15 cellular contexts compared by ENCODE assay signal in the genomic region with DNA sequence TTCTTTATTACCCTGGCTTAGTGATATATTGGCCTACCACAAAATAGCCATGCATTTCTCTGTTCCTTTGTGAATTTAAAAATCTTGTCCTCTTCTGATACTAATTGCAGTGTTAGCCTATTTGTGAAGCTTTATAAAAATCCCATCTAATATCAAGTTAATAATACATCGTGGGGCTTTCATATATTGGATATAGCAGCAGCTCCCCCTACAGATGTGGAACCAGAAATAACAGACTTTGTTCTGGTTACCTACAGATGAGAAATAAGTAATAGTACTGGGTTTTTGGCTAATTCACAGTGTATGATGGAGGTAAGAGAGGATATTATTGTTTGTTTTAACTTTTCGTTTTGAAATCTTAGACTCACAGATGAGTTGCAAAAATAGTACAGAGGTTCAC.
DNase-seq lines count a peak whose midpoint lies in the region; FAIRE-seq and TF ChIP-seq lines count a peak whose summit lies in the region.
"Had no signal": no experiment of that assay in that cellular context is flagged by ENCODE, and none has a peak within 500 bp of the region (broad histone marks: within the 10 kb centered on the region; RNA-seq: fewer than 3 reads in every experiment).

No MANE protein-coding gene starts in this region.

- H3K9me3 ChIP-seq in astrocyte (ENCODE audit: insufficient read depth, low read depth, low read length) (no peaks in the 10 kb centered on the region), small intestine (ENCODE audit: control insufficient read depth, low read depth) (no peaks in the 10 kb centered on the region)
- H3K9me3 ChIP-seq: mucosa of descending colon had no signal

- no peak overlapping the region for H3K9ac ChIP-seq in astrocyte (ENCODE audit: low read length)

- DNase-seq in DMS53 treated with DMSO at 0.1 percent for 48 hours (lab: John Stamatoyannopoulos, UW; ENCODE audit: unreplicated experiment) (peak; percentile 36), LNCaP clone FGC (ENCODE audit: low read depth) (no peak), astrocyte (ENCODE audit: low read depth) (no peak), left kidney (ENCODE audit: low read depth, low spot score) (peak; percentile 21), caudate nucleus (lab: John Stamatoyannopoulos, UW) (no peak), posterior cingulate gyrus (no peak), small intestine (no peak)
- no peak for DNase-seq in stimulated activated CD4-positive, alpha-beta T cell treated with anti-CD3 and anti-CD28 coated beads, Interleukin-2, amount 100 ng/mL, for 48 hours
- DNase-seq: activated CD8-positive, alpha-beta memory T cell treated with anti-CD3 and anti-CD28 coated beads, Interleukin-2, amount 50 U/mL, for 4 hours; CD8-positive, alpha-beta T cell; mucosa of descending colon; SHP77 had no signal

- no peak overlapping the region for H3K4me3 Mint-ChIP-seq in astrocyte (ENCODE audit: unreplicated experiment)
- H3K4me3 Mint-ChIP-seq: CD8-positive, alpha-beta T cell had no signal

- H2AFZ ChIP-seq in astrocyte (ENCODE audit: low read depth, low read length), result no peak overlapping the region

- H3K36me3 ChIP-seq in astrocyte (ENCODE audit: insufficient read depth, low read length), result no peaks in the 10 kb centered on the region
- no peaks in the 10 kb centered on the region for H3K36me3 ChIP-seq in small intestine (ENCODE audit: control insufficient read depth in 2 of 2, insufficient read depth in 2 of 2, low read length in 2 of 2)

- H3K4me3 ChIP-seq in LNCaP clone FGC (ENCODE audit: low read depth, low read length) (no peak overlapping the region), astrocyte (ENCODE audit: insufficient read depth, low read depth, low read length) (no peak overlapping the region), small intestine (ENCODE audit: low read depth in 1 of 2, low read length in 2 of 2) (no peak overlapping the region)
- H3K4me3 ChIP-seq: K562, mucosa of descending colon had no signal

- H3K36me3 Mint-ChIP-seq in astrocyte (ENCODE audit: low read depth, unreplicated experiment), result no peaks in the 10 kb centered on the region
- H3K36me3 Mint-ChIP-seq: CD8-positive, alpha-beta T cell had no signal

- H3K79me2 ChIP-seq in astrocyte (ENCODE audit: insufficient read depth, low read length), result no peaks in the 10 kb centered on the region

- intact Hi-C loops in posterior cingulate gyrus (cut with DNase I), result no loop called here

- TF ChIP-seq CTCF in LNCaP clone FGC (IDR thresholded peaks at IDR 0.05; ENCODE audit: control insufficient read depth, extremely low read depth, insufficient read depth), result peak; percentile 59
- TF ChIP-seq CTCF in astrocyte (IDR thresholded peaks at IDR 0.05; ENCODE audit: insufficient read depth, low read depth, low read length), result peak; percentile 11

- no peaks in the 10 kb centered on the region for H4K20me1 ChIP-seq in astrocyte (ENCODE audit: insufficient read depth, low read length)

- H3K27me3 ChIP-seq in astrocyte (ENCODE audit: insufficient read depth, low read length) (no peaks in the 10 kb centered on the region), small intestine (ENCODE audit: control insufficient read depth in 2 of 2, insufficient read depth in 2 of 2, low read length in 2 of 2) (no peaks in the 10 kb centered on the region)

- no peak overlapping the region for H3K27ac Mint-ChIP-seq in astrocyte (ENCODE audit: unreplicated experiment)
- H3K27ac Mint-ChIP-seq: CD8-positive, alpha-beta T cell had no signal

- no peak overlapping the region for H3K27ac ChIP-seq in astrocyte (ENCODE audit: low read depth, low read length)
- H3K27ac ChIP-seq in caudate nucleus (ENCODE audit: low read depth, low read length), result no peak overlapping the region
- no peak overlapping the region for H3K27ac ChIP-seq in small intestine (ENCODE audit: low read depth in 1 of 2, low read length in 1 of 2)

- WGBS in small intestine, 3 donors, result 9 to 22% (median 18%) methylated on average over 2 of the region's 2 CpGs

- H3K9me3 Mint-ChIP-seq in astrocyte (ENCODE audit: unreplicated experiment), result no peaks in the 10 kb centered on the region

- H3K4me2 ChIP-seq in astrocyte (ENCODE audit: low read length), result no peak overlapping the region

- FAIRE-seq in astrocyte (lab: Jason Lieb, UNC), result no peak
- FAIRE-seq in small intestine (lab: Jason Lieb, UNC), result no peak
- FAIRE-seq: endothelial cell of umbilical vein, H54, K562 had no signal

- no peaks in the 10 kb centered on the region for H3K4me1 Mint-ChIP-seq in astrocyte (ENCODE audit: low read depth, unreplicated experiment)

- H3K4me1 ChIP-seq in astrocyte (ENCODE audit: insufficient read depth, low read length), result no peaks in the 10 kb centered on the region
- H3K4me1 ChIP-seq in small intestine (ENCODE audit: control insufficient read depth in 2 of 2, insufficient read depth in 1 of 2, low read depth in 1 of 2, low read length in 1 of 2), result no peaks in the 10 kb centered on the region

- no peaks in the 10 kb centered on the region for H3K27me3 Mint-ChIP-seq in astrocyte (ENCODE audit: low read depth, unreplicated experiment)

Comparison
In these comparisons a context has a peak if more than half of its experiments do, and no peak if none do; other contexts are left out.
1. DNase-seq: peak in DMS53 treated with DMSO at 0.1 percent for 48 hours (single experiment) and left kidney (single experiment); none in LNCaP clone FGC (single experiment), astrocyte (single experiment), caudate nucleus (0 of 61), posterior cingulate gyrus (0 of 10), small intestine (single experiment) and stimulated activated CD4-positive, alpha-beta T cell treated with anti-CD3 and anti-CD28 coated beads, Interleukin-2, amount 100 ng/mL, for 48 hours (0 of 2).